In the genomic region with DNA sequence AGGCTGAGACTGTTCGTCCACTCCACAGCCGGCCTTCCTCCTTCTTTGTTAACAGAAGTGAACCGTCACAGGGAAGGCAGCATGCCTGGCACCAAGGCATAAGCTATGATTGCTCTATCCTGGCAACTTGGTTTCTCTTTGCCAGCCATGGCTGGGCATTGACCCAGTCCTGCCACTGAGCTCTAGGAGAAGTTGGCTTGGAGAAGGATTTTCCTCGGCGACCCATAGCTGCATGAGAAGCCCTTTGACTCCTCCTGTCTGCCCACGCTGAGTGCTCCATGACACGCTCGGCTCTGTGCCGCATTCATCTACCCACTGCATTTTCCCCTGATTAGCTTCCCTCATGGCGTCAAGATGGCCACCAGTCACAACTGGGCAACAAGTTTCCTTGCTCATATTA, we compare ENCODE assay signal across 10 cellular contexts.
"Had no signal": no experiment of that assay in that cellular context is flagged by ENCODE, and none has a peak within 500 bp of the region (broad histone marks: within the 10 kb centered on the region; RNA-seq: fewer than 3 reads in every experiment).

No MANE protein-coding gene starts in this region.

- ATAC-seq: HCT116, HepG2 had no signal

- H3K4me3 Mint-ChIP-seq: HFFc6, IgD-negative memory B cell had no signal

- H3K36me3 ChIP-seq: HAP-1 had no signal

- H3K27ac Mint-ChIP-seq: HFFc6, IgD-negative memory B cell had no signal

- H3K9me3 ChIP-seq: HAP-1 had no signal

- H3K4me1 ChIP-seq: HAP-1 had no signal

- H3K36me3 Mint-ChIP-seq: IgD-negative memory B cell had no signal

- DNase-seq: GM23248, GOT3, H7, HFFc6, KBM-7 had no signal

- H3K9me3 Mint-ChIP-seq: HFFc6, IgD-negative memory B cell had no signal

- H3K4me3 ChIP-seq: GM23248, HAP-1 had no signal

- H3K27ac ChIP-seq: GM23248, HL-60 had no signal
